In the genomic region with DNA sequence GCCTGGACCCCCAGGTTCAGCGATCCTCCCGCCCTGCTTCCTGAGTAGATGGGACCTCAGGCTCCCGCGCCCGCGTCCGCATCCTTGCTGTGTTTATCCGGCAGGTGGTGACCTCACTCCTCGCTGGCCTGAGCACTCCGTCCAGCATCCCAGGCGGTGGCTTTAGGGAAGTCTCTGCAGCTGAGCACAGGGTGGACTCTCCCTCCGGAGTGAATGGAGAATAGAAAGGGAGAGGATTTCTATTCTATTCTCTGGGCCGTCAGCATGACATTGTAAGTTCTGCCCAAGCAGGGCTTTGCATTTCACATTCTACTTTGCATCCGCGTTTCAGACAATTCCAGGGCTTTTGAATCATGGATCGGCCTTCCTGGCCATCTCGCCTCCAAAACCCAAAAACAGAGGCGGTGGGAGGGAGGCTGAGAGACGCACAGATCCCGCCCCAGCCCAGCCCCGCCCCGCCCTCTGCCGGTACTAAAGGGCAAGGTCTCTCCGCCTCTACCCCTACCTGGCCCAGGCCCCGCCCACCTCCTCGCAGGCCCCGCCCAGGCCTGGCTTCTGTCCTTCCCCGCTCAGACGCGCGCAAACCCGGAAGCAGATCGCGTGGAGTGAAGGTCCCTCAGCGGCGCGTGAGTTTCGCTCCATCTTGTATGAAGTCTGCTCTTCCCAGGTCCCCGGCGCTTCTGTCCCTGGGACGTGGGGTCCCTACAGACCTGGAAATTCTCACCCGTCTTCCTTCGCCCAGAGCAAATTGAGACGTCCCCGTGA, we compare ENCODE assay signal across 1 cellular context.
TF ChIP-seq lines count a peak whose summit lies in the region.

Gene ZNF525 (plus strand): TSS at position 572 of the 765 bp plus-strand sequence. CDS start 6,577 bp downstream, outside the sequence.

TF ChIP-seq in HCT116, 20 proteins besides CTCF, POLR2A, EP300 and RAD21 (continued from another document):
- TF ChIP-seq, protein P1, sequence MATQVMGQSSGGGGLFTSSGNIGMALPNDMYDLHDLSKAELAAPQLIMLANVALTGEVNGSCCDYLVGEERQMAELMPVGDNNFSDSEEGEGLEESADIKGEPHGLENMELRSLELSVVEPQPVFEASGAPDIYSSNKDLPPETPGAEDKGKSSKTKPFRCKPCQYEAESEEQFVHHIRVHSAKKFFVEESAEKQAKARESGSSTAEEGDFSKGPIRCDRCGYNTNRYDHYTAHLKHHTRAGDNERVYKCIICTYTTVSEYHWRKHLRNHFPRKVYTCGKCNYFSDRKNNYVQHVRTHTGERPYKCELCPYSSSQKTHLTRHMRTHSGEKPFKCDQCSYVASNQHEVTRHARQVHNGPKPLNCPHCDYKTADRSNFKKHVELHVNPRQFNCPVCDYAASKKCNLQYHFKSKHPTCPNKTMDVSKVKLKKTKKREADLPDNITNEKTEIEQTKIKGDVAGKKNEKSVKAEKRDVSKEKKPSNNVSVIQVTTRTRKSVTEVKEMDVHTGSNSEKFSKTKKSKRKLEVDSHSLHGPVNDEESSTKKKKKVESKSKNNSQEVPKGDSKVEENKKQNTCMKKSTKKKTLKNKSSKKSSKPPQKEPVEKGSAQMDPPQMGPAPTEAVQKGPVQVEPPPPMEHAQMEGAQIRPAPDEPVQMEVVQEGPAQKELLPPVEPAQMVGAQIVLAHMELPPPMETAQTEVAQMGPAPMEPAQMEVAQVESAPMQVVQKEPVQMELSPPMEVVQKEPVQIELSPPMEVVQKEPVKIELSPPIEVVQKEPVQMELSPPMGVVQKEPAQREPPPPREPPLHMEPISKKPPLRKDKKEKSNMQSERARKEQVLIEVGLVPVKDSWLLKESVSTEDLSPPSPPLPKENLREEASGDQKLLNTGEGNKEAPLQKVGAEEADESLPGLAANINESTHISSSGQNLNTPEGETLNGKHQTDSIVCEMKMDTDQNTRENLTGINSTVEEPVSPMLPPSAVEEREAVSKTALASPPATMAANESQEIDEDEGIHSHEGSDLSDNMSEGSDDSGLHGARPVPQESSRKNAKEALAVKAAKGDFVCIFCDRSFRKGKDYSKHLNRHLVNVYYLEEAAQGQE (IDR thresholded peaks at IDR 0.05; ENCODE audit: low read depth): no peak
- TF ChIP-seq MAX (IDR thresholded peaks at IDR 0.05) (peak; percentile 69), SIN3A (IDR thresholded peaks at IDR 0.05; ENCODE audit: low read depth) (peak; percentile 82)
- TF ChIP-seq, protein P2, sequence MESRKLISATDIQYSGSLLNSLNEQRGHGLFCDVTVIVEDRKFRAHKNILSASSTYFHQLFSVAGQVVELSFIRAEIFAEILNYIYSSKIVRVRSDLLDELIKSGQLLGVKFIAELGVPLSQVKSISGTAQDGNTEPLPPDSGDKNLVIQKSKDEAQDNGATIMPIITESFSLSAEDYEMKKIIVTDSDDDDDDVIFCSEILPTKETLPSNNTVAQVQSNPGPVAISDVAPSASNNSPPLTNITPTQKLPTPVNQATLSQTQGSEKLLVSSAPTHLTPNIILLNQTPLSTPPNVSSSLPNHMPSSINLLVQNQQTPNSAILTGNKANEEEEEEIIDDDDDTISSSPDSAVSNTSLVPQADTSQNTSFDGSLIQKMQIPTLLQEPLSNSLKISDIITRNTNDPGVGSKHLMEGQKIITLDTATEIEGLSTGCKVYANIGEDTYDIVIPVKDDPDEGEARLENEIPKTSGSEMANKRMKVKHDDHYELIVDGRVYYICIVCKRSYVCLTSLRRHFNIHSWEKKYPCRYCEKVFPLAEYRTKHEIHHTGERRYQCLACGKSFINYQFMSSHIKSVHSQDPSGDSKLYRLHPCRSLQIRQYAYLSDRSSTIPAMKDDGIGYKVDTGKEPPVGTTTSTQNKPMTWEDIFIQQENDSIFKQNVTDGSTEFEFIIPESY (IDR thresholded peaks at IDR 0.05; ENCODE audit: extremely low read depth, insufficient replicate concordance, low read length): no peak
